In the genomic region with DNA sequence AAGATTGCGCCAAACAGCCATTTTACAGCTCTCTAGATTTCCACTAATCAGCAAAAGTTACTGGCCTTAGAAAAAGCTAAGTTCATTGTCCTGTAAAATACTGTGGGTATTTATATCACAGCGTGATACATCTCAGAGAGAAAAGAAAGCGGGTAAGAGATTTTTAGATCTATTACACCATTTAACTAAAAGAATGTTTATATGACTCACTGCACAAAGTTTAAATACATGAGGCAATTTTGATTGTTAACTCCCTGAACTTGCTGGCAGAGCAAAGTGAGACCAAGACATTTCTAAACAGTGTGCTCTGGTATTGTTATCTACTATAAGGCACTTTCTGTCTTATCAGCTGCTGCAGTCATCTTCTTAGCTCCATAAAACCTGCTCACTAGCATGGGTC, we compare ENCODE assay signal across 1 cellular context.
TF ChIP-seq lines count a peak whose summit lies in the region.

No MANE protein-coding gene starts in this region.

TF ChIP-seq in HEK293, 187 proteins besides CTCF, POLR2A, EP300 and RAD21 (continued from another document):
- TF ChIP-seq, protein P1, sequence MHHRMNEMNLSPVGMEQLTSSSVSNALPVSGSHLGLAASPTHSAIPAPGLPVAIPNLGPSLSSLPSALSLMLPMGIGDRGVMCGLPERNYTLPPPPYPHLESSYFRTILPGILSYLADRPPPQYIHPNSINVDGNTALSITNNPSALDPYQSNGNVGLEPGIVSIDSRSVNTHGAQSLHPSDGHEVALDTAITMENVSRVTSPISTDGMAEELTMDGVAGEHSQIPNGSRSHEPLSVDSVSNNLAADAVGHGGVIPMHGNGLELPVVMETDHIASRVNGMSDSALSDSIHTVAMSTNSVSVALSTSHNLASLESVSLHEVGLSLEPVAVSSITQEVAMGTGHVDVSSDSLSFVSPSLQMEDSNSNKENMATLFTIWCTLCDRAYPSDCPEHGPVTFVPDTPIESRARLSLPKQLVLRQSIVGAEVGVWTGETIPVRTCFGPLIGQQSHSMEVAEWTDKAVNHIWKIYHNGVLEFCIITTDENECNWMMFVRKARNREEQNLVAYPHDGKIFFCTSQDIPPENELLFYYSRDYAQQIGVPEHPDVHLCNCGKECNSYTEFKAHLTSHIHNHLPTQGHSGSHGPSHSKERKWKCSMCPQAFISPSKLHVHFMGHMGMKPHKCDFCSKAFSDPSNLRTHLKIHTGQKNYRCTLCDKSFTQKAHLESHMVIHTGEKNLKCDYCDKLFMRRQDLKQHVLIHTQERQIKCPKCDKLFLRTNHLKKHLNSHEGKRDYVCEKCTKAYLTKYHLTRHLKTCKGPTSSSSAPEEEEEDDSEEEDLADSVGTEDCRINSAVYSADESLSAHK (tag by site-specific recombination; IDR thresholded peaks at IDR 0.05), result peak; percentile 54; the same call in 1 of the 2 replicates
TF ChIP-seq in HEK293: peak in this region for 29.
